In genomic region chr15:68478853-68479252, GRCh38 we compare ENCODE assay signal across 20 cellular contexts. TPM values are rescaled to one million over a fixed set of nuclear protein-coding genes. Genes with fewer than 3 reads are reported as not detected.
DNase-seq lines count a peak whose midpoint lies in the region; ATAC-seq and TF ChIP-seq lines count a peak whose summit lies in the region.
"Had no signal": no experiment of that assay in that cellular context is flagged by ENCODE, and none has a peak within 500 bp of the region (broad histone marks: within the 10 kb centered on the region; RNA-seq: fewer than 3 reads in every experiment).

No MANE protein-coding gene starts in this region.

- no peak overlapping the region for H3K4me3 ChIP-seq in heart left ventricle
- peak overlapping the region; percentile 14 for H3K4me3 ChIP-seq in coronary artery
- no peak overlapping the region for H3K4me3 ChIP-seq in trophoblast cell (ENCODE audit: low read depth, low read length)
- H3K4me3 ChIP-seq in thoracic aorta, result no peak overlapping the region
- H3K4me3 ChIP-seq: GM23338, Peyer's patch had no signal

- H3K4me1 ChIP-seq in heart left ventricle (peaks cover 0 to 14% (median 0%) of the 10 kb centered on the region in 12 donors), trophoblast cell (ENCODE audit: control insufficient read depth in 1 of 2, insufficient read depth in 2 of 2, low read length in 2 of 2) (peaks cover 0 to 2% of the 10 kb centered on the region in 2 experiments), thoracic aorta (ENCODE audit: control insufficient read depth in 1 of 2, low read depth in 2 of 2) (peaks cover 18 to 39% of the 10 kb centered on the region in 2 donors)
- H3K4me1 ChIP-seq: BE2C, Peyer's patch had no signal

- H3K79me2 ChIP-seq in trophoblast cell (ENCODE audit: control insufficient read depth, insufficient read depth, low read length, poor library complexity), result no peaks in the 10 kb centered on the region

- no peak overlapping the region for H2BK120ac ChIP-seq in trophoblast cell (ENCODE audit: insufficient read depth, low read length, poor library complexity)

- H3K9me3 ChIP-seq in heart left ventricle, result peaks cover 0 to 5% (median 0%) of the 10 kb centered on the region in 12 donors
- H3K9me3 ChIP-seq in trophoblast cell (ENCODE audit: insufficient read depth, low read depth, low read length), result no peaks in the 10 kb centered on the region
- no peaks in the 10 kb centered on the region for H3K9me3 ChIP-seq in thoracic aorta
- H3K9me3 ChIP-seq: BE2C, Peyer's patch had no signal

- no peaks in the 10 kb centered on the region for H3K79me1 ChIP-seq in trophoblast cell (ENCODE audit: low read length)

- H3K36me3 ChIP-seq in heart left ventricle (no peaks in the 10 kb centered on the region), trophoblast cell (ENCODE audit: control insufficient read depth in 1 of 2, insufficient read depth in 2 of 2, low read length in 2 of 2) (no peaks in the 10 kb centered on the region), thoracic aorta (no peaks in the 10 kb centered on the region)
- H3K36me3 ChIP-seq: BE2C, Peyer's patch had no signal

- H2AK5ac ChIP-seq in trophoblast cell (ENCODE audit: low read length), result no peak overlapping the region

- no peak for TF ChIP-seq POLR2A in heart left ventricle (IDR thresholded peaks at IDR 0.05)

- H3K4ac ChIP-seq in trophoblast cell (ENCODE audit: low read depth, low read length), result no peak overlapping the region

- H3K9ac ChIP-seq in trophoblast cell (ENCODE audit: low read length), result no peak overlapping the region

- no peak overlapping the region for H2AFZ ChIP-seq in trophoblast cell (ENCODE audit: insufficient read depth, low read length, poor library complexity)
- H2AFZ ChIP-seq: GM23338 had no signal

- H2BK5ac ChIP-seq in trophoblast cell (ENCODE audit: low read depth, low read length, poor library complexity), result no peak overlapping the region

- no peak overlapping the region for H3K18ac ChIP-seq in trophoblast cell (ENCODE audit: low read length)

- H3K23ac ChIP-seq in trophoblast cell (ENCODE audit: low read length), result no peak overlapping the region

- no peak overlapping the region for H4K12ac ChIP-seq in trophoblast cell (ENCODE audit: low read depth, low read length)

- DNase-seq in heart left ventricle (no peak), cardiac septum (ENCODE audit: low spot score) (no peak), coronary artery (ENCODE audit: low spot score) (no peak), trophoblast cell (no peak), thoracic aorta (ENCODE audit: low spot score) (no peak), GM19238 (ENCODE audit: insufficient read length, low spot score) (no peak), islet precursor cell (no peak)
- DNase-seq: BE2C; Calu3; CD4-positive, alpha-beta T cell; DMS79; NCI-H1092; NCI-H2107; NCI-H2227 treated with DMSO at 0.1 percent for 48 hours; NCI-H524 treated with DMSO at 0.1 percent for 48 hours; Peyer's patch; SHP77 had no signal

- peak overlapping the region; percentile 45 for H4K91ac ChIP-seq in trophoblast cell (ENCODE audit: low read depth, low read length)

- ATAC-seq in heart left ventricle, result no peak
- no peak for ATAC-seq in thoracic aorta (ENCODE audit: insufficient number of reproducible peaks, low FRiP score, low read depth)
- ATAC-seq in HG02884 (IDR thresholded peaks at IDR 0.05; ENCODE audit: unreplicated experiment), result no peak
- ATAC-seq: GM23338 had no signal

- no peak for TF ChIP-seq CTCF in heart left ventricle (IDR thresholded peaks at IDR 0.05)
- no peak for TF ChIP-seq CTCF in coronary artery (IDR thresholded peaks at IDR 0.05)
- no peak for TF ChIP-seq CTCF in thoracic aorta (IDR thresholded peaks at IDR 0.05)

- H2BK12ac ChIP-seq in trophoblast cell (ENCODE audit: low read length), result no peak overlapping the region

- 86 to 90% (median 89%) methylated on average over 4 of the region's 4 CpGs for WGBS in heart left ventricle, 4 donors
- no CpG with 5 or more reads among the region's 4 CpGs for whole genome bisulfite sequencing in trophoblast cell (ENCODE audit: extremely low coverage, insufficient coverage, insufficient read length)

- H4K8ac ChIP-seq in trophoblast cell (ENCODE audit: low read depth, low read length), result no peak overlapping the region

- H3K27me3 ChIP-seq in heart left ventricle (peaks cover 0 to 12% (median 0%) of the 10 kb centered on the region in 9 donors), trophoblast cell (ENCODE audit: insufficient read depth, low read length) (no peaks in the 10 kb centered on the region), thoracic aorta (replicated peaks; ENCODE audit: insufficient read depth) (no peaks in the 10 kb centered on the region)
- H3K27me3 ChIP-seq: BE2C, Peyer's patch had no signal

- no peak overlapping the region for H3K4me2 ChIP-seq in trophoblast cell (ENCODE audit: low read length)
- H3K4me2 ChIP-seq: GM23338 had no signal

- intact Hi-C loops in heart left ventricle (cut with DNase I) (no loop called here), cardiac septum (cut with DNase I) (no loop called here)

- H3K27ac ChIP-seq in heart left ventricle (peak overlapping the region in 10 of 12 donors; percentile 1 to 60 (median 34)), coronary artery (peak overlapping the region; percentile 63 to 89), trophoblast cell (ENCODE audit: low read depth, low read length) (no peak overlapping the region), thoracic aorta (peak overlapping the region; percentile 86 to 89)
- H3K27ac ChIP-seq: 22Rv1, Peyer's patch had no signal

- H3K14ac ChIP-seq in trophoblast cell (ENCODE audit: low read length), result no peak overlapping the region

RNA-seq across cellular contexts. Expression of gene ITGA11, which starts 46.9 kb away (rescaled TPM):
- total RNA-seq in heart left ventricle, result 10 to 100 TPM in 6 of 9 donors, 1 to 10 TPM in 3; 7.8 to 35.5 (median 12.8) TPM
- 1 to 10 TPM; 2.1 to 5.9 TPM for polyA plus RNA-seq in heart left ventricle
- 9.3 TPM for total RNA-seq in cardiac septum
- 3.8 and 4.9 TPM in 2 replicates for polyA plus RNA-seq in trophoblast cell (2013)
- total RNA-seq in thoracic aorta, result 100 to 1,000 TPM; 246 to 360 TPM
- total RNA-seq: Calu3 had no signal

Comparison
In these comparisons a context has a peak if more than half of its experiments do, and no peak if none do; other contexts are left out.
1. RNA of gene ITGA11, which starts 46.9 kb away (total RNA-seq): 246 to 360 TPM in thoracic aorta; 7.8 to 35.5 TPM in heart left ventricle and 9.3 TPM in cardiac septum (single experiment); every median in the first group is over 4 times any median in the second.